Comparison of ENCODE assay signal across 8 cellular contexts in genomic region chr11:14891143-14892035, GRCh38. TPM values are rescaled to one million over a fixed set of nuclear protein-coding genes. Genes with fewer than 3 reads are reported as not detected.
DNase-seq lines count a peak whose midpoint lies in the region; ATAC-seq, FAIRE-seq and TF ChIP-seq lines count a peak whose summit lies in the region.

No MANE protein-coding gene starts in this region.

- dilution Hi-C loops in keratinocyte (cut with MboI; ENCODE audit: extremely low pct_ligation_motif_present, low sequenced_read_pairs): no loop called here

- H3K79me2 ChIP-seq in keratinocyte (ENCODE audit: control insufficient read depth, insufficient read depth, low read length): peaks cover 2% of the 10 kb centered on the region

- no peaks in the 10 kb centered on the region for H3K36me3 ChIP-seq in keratinocyte (ENCODE audit: control insufficient read depth in 2 of 2, extremely low read depth in 1 of 2, insufficient read depth in 2 of 2, low read length in 2 of 2)

- ATAC-seq in GM18907 (IDR thresholded peaks at IDR 0.05; ENCODE audit: unreplicated experiment) (peak; percentile 56), HG03139 (IDR thresholded peaks at IDR 0.05; ENCODE audit: unreplicated experiment) (peak; percentile 43)

- H3K4me1 ChIP-seq in keratinocyte (ENCODE audit: control insufficient read depth, extremely low read depth, insufficient read depth, low read length): peaks cover 8% of the 10 kb centered on the region

- no peak for FAIRE-seq in keratinocyte (lab: Jason Lieb, UNC)

- no peak for TF ChIP-seq CTCF in keratinocyte (optimal IDR thresholded peaks at IDR 0.05 in 1 of 3, IDR thresholded peaks at IDR 0.05 in 1 of 3, conservative IDR thresholded peaks at IDR 0.05 in 1 of 3; ENCODE audit: extremely low read depth in 1 of 3, insufficient read depth in 2 of 3, low read length in 3 of 3)

- peaks cover 3% of the 10 kb centered on the region for H3K27me3 ChIP-seq in keratinocyte (ENCODE audit: control insufficient read depth, extremely low read depth, insufficient read depth, low read length)

- H4K20me1 ChIP-seq in keratinocyte (ENCODE audit: control insufficient read depth, extremely low read depth, insufficient read depth, low read length): no peaks in the 10 kb centered on the region

- H3K27ac ChIP-seq in caudate nucleus (ENCODE audit: low read depth, low read length) (peak overlapping the region; percentile 52), keratinocyte (ENCODE audit: control insufficient read depth, insufficient read depth, low read length) (peak overlapping the region; percentile 44)

- H3K9me3 ChIP-seq in keratinocyte (ENCODE audit: control insufficient read depth, low read depth, low read length): no peaks in the 10 kb centered on the region

- peak overlapping the region; percentile 64 for H3K9ac ChIP-seq in keratinocyte (ENCODE audit: control insufficient read depth, extremely low read depth, insufficient read depth, low read length)

- H2AFZ ChIP-seq in keratinocyte (ENCODE audit: control insufficient read depth, low read length): peak overlapping the region; percentile 95

- H3K4me3 ChIP-seq in keratinocyte (ENCODE audit: control insufficient read depth in 2 of 3, extremely low read depth in 1 of 3, insufficient read depth in 2 of 3, low read depth in 1 of 3, low read length in 3 of 3): peak overlapping the region; percentile 52 to 81 (median 75)

- peak; percentile 89 for DNase-seq in AG08395 (ENCODE audit: low spot score)
- peak; percentile 54 for DNase-seq in NCI-H2227 treated with DMSO at 0.1 percent for 48 hours (lab: John Stamatoyannopoulos, UW)
- peak; percentile 70 to 72 (median 72) for DNase-seq in activated CD4-positive, CD25-positive, alpha-beta regulatory T cell (lab: John Stamatoyannopoulos, UW)
- peak in 56 of 61 donors; percentile 32 to 89 (median 74) for DNase-seq in caudate nucleus (lab: John Stamatoyannopoulos, UW)
- no peak for DNase-seq in keratinocyte (ENCODE audit: low read depth, low spot score)
- DNase-seq in stimulated activated CD4-positive, alpha-beta T cell treated with anti-CD3 and anti-CD28 coated beads, Interleukin-12 subunit alpha, Interleukin-12 subunit beta, amount 100 ng/mL, for 4 hours: peak; percentile 76

- H3K4me2 ChIP-seq in keratinocyte (ENCODE audit: control insufficient read depth, extremely low read depth, insufficient read depth, low read depth, low read length): peak overlapping the region; percentile 88

- H3K9me1 ChIP-seq in keratinocyte (ENCODE audit: control insufficient read depth, extremely low read depth, insufficient read depth, low read length): no peaks in the 10 kb centered on the region

RNA-seq across cellular contexts. Expression of gene CYP2R1, which starts 0.6 kb away (rescaled TPM):
- 6.5 to 15.5 TPM (median 14.4 TPM) in 3 replicates for polyA plus RNA-seq in keratinocyte
- polyA plus RNA-seq in keratinocyte (2011; ENCODE audit: low read depth): 8.6 TPM
- 5.7 and 13.2 TPM in 2 replicates for polyA plus RNA-seq in keratinocyte (2011; cell fraction: cytosol; rRNA removed)
- polyA plus RNA-seq in keratinocyte (2011; cell fraction: nucleus; rRNA removed): 28.1 and 28.5 TPM in 2 replicates
- polyA plus RNA-seq in keratinocyte (2012; ENCODE audit: low replicate concordance): 12.6 and 34.1 TPM in 2 replicates
- polyA minus RNA-seq in keratinocyte: 0.62 to 12.6 TPM (median 7.1 TPM) in 3 replicates
- polyA minus RNA-seq in keratinocyte (2011; cell fraction: cytosol; rRNA and poly(A)+ RNA removed): 3.8 TPM
- polyA minus RNA-seq in keratinocyte (2011; cell fraction: nucleus; rRNA and poly(A)+ RNA removed): 5.0 and 8.5 TPM in 2 replicates
